ENCODE assay signal across 1 cellular context in genomic region chr20:58436868-58437645, GRCh38.
TF ChIP-seq lines count a peak whose summit lies in the region.

No MANE protein-coding gene starts in this region.

TF ChIP-seq in H1, 55 proteins besides CTCF, POLR2A, EP300 and RAD21 (continued from another document):
- TF ChIP-seq, protein P1, sequence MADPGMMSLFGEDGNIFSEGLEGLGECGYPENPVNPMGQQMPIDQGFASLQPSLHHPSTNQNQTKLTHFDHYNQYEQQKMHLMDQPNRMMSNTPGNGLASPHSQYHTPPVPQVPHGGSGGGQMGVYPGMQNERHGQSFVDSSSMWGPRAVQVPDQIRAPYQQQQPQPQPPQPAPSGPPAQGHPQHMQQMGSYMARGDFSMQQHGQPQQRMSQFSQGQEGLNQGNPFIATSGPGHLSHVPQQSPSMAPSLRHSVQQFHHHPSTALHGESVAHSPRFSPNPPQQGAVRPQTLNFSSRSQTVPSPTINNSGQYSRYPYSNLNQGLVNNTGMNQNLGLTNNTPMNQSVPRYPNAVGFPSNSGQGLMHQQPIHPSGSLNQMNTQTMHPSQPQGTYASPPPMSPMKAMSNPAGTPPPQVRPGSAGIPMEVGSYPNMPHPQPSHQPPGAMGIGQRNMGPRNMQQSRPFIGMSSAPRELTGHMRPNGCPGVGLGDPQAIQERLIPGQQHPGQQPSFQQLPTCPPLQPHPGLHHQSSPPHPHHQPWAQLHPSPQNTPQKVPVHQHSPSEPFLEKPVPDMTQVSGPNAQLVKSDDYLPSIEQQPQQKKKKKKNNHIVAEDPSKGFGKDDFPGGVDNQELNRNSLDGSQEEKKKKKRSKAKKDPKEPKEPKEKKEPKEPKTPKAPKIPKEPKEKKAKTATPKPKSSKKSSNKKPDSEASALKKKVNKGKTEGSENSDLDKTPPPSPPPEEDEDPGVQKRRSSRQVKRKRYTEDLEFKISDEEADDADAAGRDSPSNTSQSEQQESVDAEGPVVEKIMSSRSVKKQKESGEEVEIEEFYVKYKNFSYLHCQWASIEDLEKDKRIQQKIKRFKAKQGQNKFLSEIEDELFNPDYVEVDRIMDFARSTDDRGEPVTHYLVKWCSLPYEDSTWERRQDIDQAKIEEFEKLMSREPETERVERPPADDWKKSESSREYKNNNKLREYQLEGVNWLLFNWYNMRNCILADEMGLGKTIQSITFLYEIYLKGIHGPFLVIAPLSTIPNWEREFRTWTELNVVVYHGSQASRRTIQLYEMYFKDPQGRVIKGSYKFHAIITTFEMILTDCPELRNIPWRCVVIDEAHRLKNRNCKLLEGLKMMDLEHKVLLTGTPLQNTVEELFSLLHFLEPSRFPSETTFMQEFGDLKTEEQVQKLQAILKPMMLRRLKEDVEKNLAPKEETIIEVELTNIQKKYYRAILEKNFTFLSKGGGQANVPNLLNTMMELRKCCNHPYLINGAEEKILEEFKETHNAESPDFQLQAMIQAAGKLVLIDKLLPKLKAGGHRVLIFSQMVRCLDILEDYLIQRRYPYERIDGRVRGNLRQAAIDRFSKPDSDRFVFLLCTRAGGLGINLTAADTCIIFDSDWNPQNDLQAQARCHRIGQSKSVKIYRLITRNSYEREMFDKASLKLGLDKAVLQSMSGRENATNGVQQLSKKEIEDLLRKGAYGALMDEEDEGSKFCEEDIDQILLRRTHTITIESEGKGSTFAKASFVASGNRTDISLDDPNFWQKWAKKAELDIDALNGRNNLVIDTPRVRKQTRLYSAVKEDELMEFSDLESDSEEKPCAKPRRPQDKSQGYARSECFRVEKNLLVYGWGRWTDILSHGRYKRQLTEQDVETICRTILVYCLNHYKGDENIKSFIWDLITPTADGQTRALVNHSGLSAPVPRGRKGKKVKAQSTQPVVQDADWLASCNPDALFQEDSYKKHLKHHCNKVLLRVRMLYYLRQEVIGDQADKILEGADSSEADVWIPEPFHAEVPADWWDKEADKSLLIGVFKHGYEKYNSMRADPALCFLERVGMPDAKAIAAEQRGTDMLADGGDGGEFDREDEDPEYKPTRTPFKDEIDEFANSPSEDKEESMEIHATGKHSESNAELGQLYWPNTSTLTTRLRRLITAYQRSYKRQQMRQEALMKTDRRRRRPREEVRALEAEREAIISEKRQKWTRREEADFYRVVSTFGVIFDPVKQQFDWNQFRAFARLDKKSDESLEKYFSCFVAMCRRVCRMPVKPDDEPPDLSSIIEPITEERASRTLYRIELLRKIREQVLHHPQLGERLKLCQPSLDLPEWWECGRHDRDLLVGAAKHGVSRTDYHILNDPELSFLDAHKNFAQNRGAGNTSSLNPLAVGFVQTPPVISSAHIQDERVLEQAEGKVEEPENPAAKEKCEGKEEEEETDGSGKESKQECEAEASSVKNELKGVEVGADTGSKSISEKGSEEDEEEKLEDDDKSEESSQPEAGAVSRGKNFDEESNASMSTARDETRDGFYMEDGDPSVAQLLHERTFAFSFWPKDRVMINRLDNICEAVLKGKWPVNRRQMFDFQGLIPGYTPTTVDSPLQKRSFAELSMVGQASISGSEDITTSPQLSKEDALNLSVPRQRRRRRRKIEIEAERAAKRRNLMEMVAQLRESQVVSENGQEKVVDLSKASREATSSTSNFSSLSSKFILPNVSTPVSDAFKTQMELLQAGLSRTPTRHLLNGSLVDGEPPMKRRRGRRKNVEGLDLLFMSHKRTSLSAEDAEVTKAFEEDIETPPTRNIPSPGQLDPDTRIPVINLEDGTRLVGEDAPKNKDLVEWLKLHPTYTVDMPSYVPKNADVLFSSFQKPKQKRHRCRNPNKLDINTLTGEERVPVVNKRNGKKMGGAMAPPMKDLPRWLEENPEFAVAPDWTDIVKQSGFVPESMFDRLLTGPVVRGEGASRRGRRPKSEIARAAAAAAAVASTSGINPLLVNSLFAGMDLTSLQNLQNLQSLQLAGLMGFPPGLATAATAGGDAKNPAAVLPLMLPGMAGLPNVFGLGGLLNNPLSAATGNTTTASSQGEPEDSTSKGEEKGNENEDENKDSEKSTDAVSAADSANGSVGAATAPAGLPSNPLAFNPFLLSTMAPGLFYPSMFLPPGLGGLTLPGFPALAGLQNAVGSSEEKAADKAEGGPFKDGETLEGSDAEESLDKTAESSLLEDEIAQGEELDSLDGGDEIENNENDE (IDR thresholded peaks at IDR 0.05; ENCODE audit: insufficient replicate concordance, low read length) = no peak
- TF ChIP-seq EGR1 (IDR thresholded peaks at IDR 0.05; ENCODE audit: borderline replicate concordance, low read depth, low read length) = no peak
- no peak for TF ChIP-seq TCF12 (IDR thresholded peaks at IDR 0.05; ENCODE audit: low read depth, low read length)
TF ChIP-seq in H1: peak in this region for 0.
